ENCODE assay signal across 17 cellular contexts in genomic region chr7:55080000-55080629, GRCh38.
"Had no signal": no experiment of that assay in that cellular context is flagged by ENCODE, and none has a peak within 500 bp of the region (broad histone marks: within the 10 kb centered on the region; RNA-seq: fewer than 3 reads in every experiment).

No MANE protein-coding gene starts in this region.

- H3K4me3 Mint-ChIP-seq: activated CD8-positive, alpha-beta memory T cell treated with anti-CD3 and anti-CD28 coated beads, Interleukin-2, amount 10 ng/mL, durations not matched to agents 7 days and 5 days; activated naive CD4-positive, alpha-beta T cell treated with anti-CD3 and anti-CD28 coated beads for 36 hours; activated naive CD8-positive, alpha-beta T cell treated with anti-CD3 and anti-CD28 coated beads, Interleukin-2, amount 50 U/mL, for 24 hours; nephron progenitor cell; stimulated activated naive CD8-positive, alpha-beta T cell treated with anti-CD3 and anti-CD28 coated beads, Interleukin-15, Interleukin-2, amounts not matched to agents 100 ng/mL and 50 ng/mL, for 24 hours had no signal

- H3K27me3 ChIP-seq: testis had no signal

- H3K27ac Mint-ChIP-seq: activated CD8-positive, alpha-beta memory T cell treated with anti-CD3 and anti-CD28 coated beads, Interleukin-2, amount 10 ng/mL, durations not matched to agents 7 days and 5 days; activated naive CD4-positive, alpha-beta T cell treated with anti-CD3 and anti-CD28 coated beads for 36 hours; activated naive CD8-positive, alpha-beta T cell treated with anti-CD3 and anti-CD28 coated beads, Interleukin-2, amount 50 U/mL, for 24 hours; activated T-helper 2 cell treated with anti-CD3 and anti-CD28 coated beads, Interferon-gamma antibody, Interleukin-2, Interleukin-4, amounts not matched to agents 10 μg/mL and 5 μg/mL and 100 μg/mL, durations not matched to agents 14 hours and 24 hours and 36 hours; nephron progenitor cell; stimulated activated naive CD8-positive, alpha-beta T cell treated with anti-CD3 and anti-CD28 coated beads, Interleukin-15, Interleukin-2, amounts not matched to agents 100 ng/mL and 50 ng/mL, for 24 hours had no signal

- ATAC-seq: activated CD8-positive, alpha-beta memory T cell treated with anti-CD3 and anti-CD28 coated beads, Interleukin-2, amount 10 ng/mL, durations not matched to agents 7 days and 5 days; activated naive CD8-positive, alpha-beta T cell treated with anti-CD3 and anti-CD28 coated beads, Interleukin-2, amount 50 U/mL, for 24 hours; right cardiac atrium had no signal

- H3K4me3 ChIP-seq: testis had no signal

- DNase-seq: activated CD4-positive, alpha-beta T cell treated with anti-CD3 and anti-CD28 coated beads, Interleukin-2, amount 50 U/mL, for 48 hours; activated CD4-positive, CD25-positive, alpha-beta regulatory T cell treated with anti-CD3 and anti-CD28 coated beads, Interleukin-2, amount 50 U/mL, for 72 hours; activated CD8-positive, alpha-beta memory T cell treated with anti-CD3 and anti-CD28 coated beads, Interleukin-2, amount 10 ng/mL, durations not matched to agents 7 days and 5 days; activated naive CD4-positive, alpha-beta T cell treated with anti-CD3 and anti-CD28 coated beads for 36 hours; activated naive CD8-positive, alpha-beta T cell treated with anti-CD3 and anti-CD28 coated beads, Interleukin-2, amount 50 U/mL, for 24 hours; activated T-cell treated with anti-CD3 and anti-CD28 coated beads, Interleukin-2, amount 50 U/mL, for 1 hour; aorta; kidney glomerular epithelial cell; nephron progenitor cell; occipital lobe; right cardiac atrium; T-helper 1 cell; T1000; testis had no signal

- H3K4me1 Mint-ChIP-seq: activated CD8-positive, alpha-beta memory T cell treated with anti-CD3 and anti-CD28 coated beads, Interleukin-2, amount 10 ng/mL, durations not matched to agents 7 days and 5 days; activated naive CD8-positive, alpha-beta T cell treated with anti-CD3 and anti-CD28 coated beads, Interleukin-2, amount 50 U/mL, for 24 hours had no signal

- H3K9me3 Mint-ChIP-seq: activated naive CD4-positive, alpha-beta T cell treated with anti-CD3 and anti-CD28 coated beads for 36 hours; activated naive CD8-positive, alpha-beta T cell treated with anti-CD3 and anti-CD28 coated beads, Interleukin-2, amount 50 U/mL, for 24 hours; activated T-helper 2 cell treated with anti-CD3 and anti-CD28 coated beads, Interferon-gamma antibody, Interleukin-2, Interleukin-4, amounts not matched to agents 10 μg/mL and 5 μg/mL and 100 μg/mL, durations not matched to agents 14 hours and 24 hours and 36 hours; nephron progenitor cell; stimulated activated naive CD8-positive, alpha-beta T cell treated with anti-CD3 and anti-CD28 coated beads, Interleukin-15, Interleukin-2, amounts not matched to agents 100 ng/mL and 50 ng/mL, for 24 hours had no signal

- H3K27me3 Mint-ChIP-seq: activated CD8-positive, alpha-beta memory T cell treated with anti-CD3 and anti-CD28 coated beads, Interleukin-2, amount 10 ng/mL, durations not matched to agents 7 days and 5 days; progenitor cell of endocrine pancreas had no signal

- H3K36me3 Mint-ChIP-seq: activated CD8-positive, alpha-beta memory T cell treated with anti-CD3 and anti-CD28 coated beads, Interleukin-2, amount 10 ng/mL, durations not matched to agents 7 days and 5 days had no signal

- H3K27ac ChIP-seq: testis had no signal

- H3K9me3 ChIP-seq: testis had no signal
